33 cellular contexts compared by ENCODE assay signal in the genomic region with DNA sequence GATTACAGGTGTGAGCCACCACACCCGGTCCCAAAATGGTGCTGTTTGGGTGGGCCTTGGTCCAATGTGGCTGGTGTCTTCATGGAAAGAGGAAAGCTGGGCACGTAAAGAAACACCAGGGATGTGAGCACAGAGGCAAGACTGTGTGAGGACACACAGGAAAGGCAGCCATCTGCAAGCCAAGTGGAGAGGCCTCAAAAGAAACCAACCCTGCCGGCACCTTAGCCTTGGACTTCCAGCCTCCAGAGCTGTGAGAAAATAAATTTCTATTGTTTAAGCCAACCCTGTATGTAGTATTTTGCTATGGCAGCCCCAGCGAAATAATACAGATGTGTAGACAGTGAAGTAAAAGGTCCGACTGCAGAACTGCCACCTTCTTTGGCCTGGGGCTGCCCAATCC.
"Had no signal": no experiment of that assay in that cellular context is flagged by ENCODE, and none has a peak within 500 bp of the region (broad histone marks: within the 10 kb centered on the region; RNA-seq: fewer than 3 reads in every experiment).

No MANE protein-coding gene starts in this region.

- DNase-seq: Karpas-422, Kasumi-1, MG63, MM.1S, MV-4-11, NCI-H1048, NCI-H1092, NCI-H1092 treated with DMSO at 0.1 percent for 48 hours, NCI-H1105, NCI-H1105 treated with DMSO at 0.1 percent for 48 hours, NCI-H1417, NCI-H1417 treated with DMSO at 0.1 percent for 48 hours, NCI-H1436, NCI-H1436 treated with DMSO at 0.1 percent for 48 hours, NCI-H146, NCI-H1694, NCI-H1694 treated with DMSO at 0.1 percent for 48 hours, NCI-H187, NCI-H187 treated with DMSO at 0.1 percent for 48 hours, NCI-H1930, NCI-H2029, NCI-H2029 treated with DMSO at 0.1 percent for 48 hours, NCI-H2081, NCI-H2081 treated with DMSO at 0.1 percent for 48 hours, NCI-H2107, NCI-H2171, NCI-H2227 treated with DMSO at 0.1 percent for 48 hours, NCI-H226, NCI-H345, NCI-H446, NCI-H446 treated with DMSO at 0.1 percent for 48 hours, NCI-H510A, NCI-H510A treated with DMSO at 0.1 percent for 48 hours had no signal

- H3K27me3 ChIP-seq: MG63 had no signal

- H3K4me3 ChIP-seq: MG63 had no signal
